ENCODE assay signal across 13 cellular contexts in genomic region chr14:29215853-29216252, GRCh38.
DNase-seq lines count a peak whose midpoint lies in the region; ATAC-seq, FAIRE-seq and TF ChIP-seq lines count a peak whose summit lies in the region.
"Had no signal": no experiment of that assay in that cellular context is flagged by ENCODE, and none has a peak within 500 bp of the region (broad histone marks: within the 10 kb centered on the region; RNA-seq: fewer than 3 reads in every experiment).

No MANE protein-coding gene starts in this region.

- no peaks in the 10 kb centered on the region for H4K20me1 ChIP-seq in HepG2 (ENCODE audit: insufficient read depth, low read length)
- H4K20me1 ChIP-seq in endothelial cell of umbilical vein (replicated peaks; ENCODE audit: control insufficient read depth, extremely low read depth, insufficient read depth, low read length): no peaks in the 10 kb centered on the region

- H2AFZ ChIP-seq in HepG2 (ENCODE audit: low read length) (no peak overlapping the region), endothelial cell of umbilical vein (ENCODE audit: low read depth, low read length) (no peak overlapping the region)
- H2AFZ ChIP-seq: parathyroid adenoma had no signal

- FAIRE-seq in HepG2 (lab: Jason Lieb, UNC) (no peak), endothelial cell of umbilical vein (lab: Jason Lieb, UNC) (peak; percentile 59)
- FAIRE-seq: kidney had no signal

- no peaks in the 10 kb centered on the region for H3K79me2 ChIP-seq in HepG2 (ENCODE audit: insufficient read depth, low read length)
- no peaks in the 10 kb centered on the region for H3K79me2 ChIP-seq in endothelial cell of umbilical vein (ENCODE audit: control insufficient read depth, insufficient read depth, low read length)
- H3K79me2 ChIP-seq: parathyroid adenoma had no signal

- TF ChIP-seq RAD21 in HepG2 (CRISPR knock-in tag; IDR thresholded peaks at IDR 0.05): no peak

- H3K9me1 ChIP-seq in endothelial cell of umbilical vein (replicated peaks; ENCODE audit: control insufficient read depth, extremely low read depth, insufficient read depth, low read length): no peaks in the 10 kb centered on the region

- BruUV-seq in HepG2 (replicated peaks; lab: Mats Ljungman, UMichigan) (no TSS peak), endothelial cell of umbilical vein (replicated peaks; lab: Mats Ljungman, UMichigan) (no TSS peak)

- intact Hi-C loops in HepG2 (cut with micrococcal nuclease; ENCODE audit: unreplicated experiment): no loop called here
- intact Hi-C loops in right lobe of liver (cut with DNase I): no loop called here
- intact Hi-C loops in endothelial cell of umbilical vein (cut with micrococcal nuclease): no loop called here

- H3K9me3 ChIP-seq in HepG2 (ENCODE audit: low read length): peaks cover 18% of the 10 kb centered on the region
- H3K9me3 ChIP-seq in right lobe of liver: no peaks in the 10 kb centered on the region
- no peaks in the 10 kb centered on the region for H3K9me3 ChIP-seq in endothelial cell of umbilical vein (replicated peaks; ENCODE audit: control insufficient read depth, insufficient read depth, low read length)
- H3K9me3 ChIP-seq: SJCRH30 had no signal

- no peak for TF ChIP-seq CTCF in HepG2 (CRISPR knock-in tag; IDR thresholded peaks at IDR 0.05)
- TF ChIP-seq CTCF in right lobe of liver (IDR thresholded peaks at IDR 0.05): no peak
- no peak for TF ChIP-seq CTCF in endothelial cell of umbilical vein (IDR thresholded peaks at IDR 0.05; ENCODE audit: extremely low read depth in 1 of 2, insufficient read depth in 1 of 2, low read depth in 1 of 2, low read length in 2 of 2)

- H3K4me2 ChIP-seq in HepG2 (ENCODE audit: low read depth, low read length): no peak overlapping the region
- no peak overlapping the region for H3K4me2 ChIP-seq in endothelial cell of umbilical vein (ENCODE audit: insufficient read depth, low read length)

- H3K27me3 ChIP-seq in HepG2 (ENCODE audit: control insufficient read depth in 1 of 2, insufficient read depth in 2 of 2, low read length in 2 of 2) (no peaks in the 10 kb centered on the region), right lobe of liver (no peaks in the 10 kb centered on the region), endothelial cell of umbilical vein (ENCODE audit: control insufficient read depth in 2 of 2, insufficient read depth in 2 of 2, low read length in 2 of 2) (no peaks in the 10 kb centered on the region)
- H3K27me3 ChIP-seq: SJCRH30 had no signal

- CTCF ChIA-PET in HepG2 (lab: Yijun Ruan, JAX; ENCODE audit: low intra/inter-chr PET ratio, low total read pairs) (no interaction called here), endothelial cell of umbilical vein (lab: Charles Lee) (interaction anchor here (0.9 to 1.7 kb wide), 5 partner anchors 11 to 441 kb away, joined by 3 to 7 read pairs (median 3); no protein-coding TSS in a partner anchor)

- H3K4me1 ChIP-seq in HepG2 (ENCODE audit: insufficient read depth, low read length) (no peaks in the 10 kb centered on the region), right lobe of liver (no peaks in the 10 kb centered on the region), endothelial cell of umbilical vein (ENCODE audit: control insufficient read depth, extremely low read depth, insufficient read depth, low read length) (peaks cover 17% of the 10 kb centered on the region)
- H3K4me1 ChIP-seq: parathyroid adenoma, SJCRH30 had no signal

- TF ChIP-seq EP300 in HepG2 (IDR thresholded peaks at IDR 0.05; ENCODE audit: low read depth in 2 of 2, low read length in 2 of 2) (no peak), HepG2 (CRISPR knock-in tag; IDR thresholded peaks at IDR 0.05; ENCODE audit: borderline replicate concordance) (no peak)

- no peak overlapping the region for H3K9ac ChIP-seq in HepG2 (ENCODE audit: insufficient read depth, low read depth, low read length)
- no peak overlapping the region for H3K9ac ChIP-seq in endothelial cell of umbilical vein (replicated peaks; ENCODE audit: extremely low read depth, insufficient read depth, low read length)
- H3K9ac ChIP-seq: parathyroid adenoma had no signal

- no peaks in the 10 kb centered on the region for H3K36me3 ChIP-seq in HepG2 (replicated peaks in 1 of 2; ENCODE audit: control insufficient read depth in 1 of 2, insufficient read depth in 2 of 2, low read length in 2 of 2)
- no peaks in the 10 kb centered on the region for H3K36me3 ChIP-seq in right lobe of liver
- no peaks in the 10 kb centered on the region for H3K36me3 ChIP-seq in endothelial cell of umbilical vein (ENCODE audit: control insufficient read depth in 2 of 2, extremely low read depth in 1 of 2, insufficient read depth in 2 of 2, low read length in 2 of 2)
- H3K36me3 ChIP-seq: SJCRH30 had no signal

- ATAC-seq in HepG2 (no peak), right lobe of liver (no peak), GM18520 (IDR thresholded peaks at IDR 0.05; ENCODE audit: unreplicated experiment) (no peak)
- ATAC-seq: activated T-helper 17 cell treated with anti-CD3 and anti-CD28 coated beads, Interleukin-2, amount 50 U/mL, for 72 hours had no signal

- WGBS in HepG2 (ENCODE audit: low lambda C conversion rate): 46% methylated on average over 3 of the region's 3 CpGs
- WGBS in right lobe of liver (ENCODE audit: insufficient coverage, low coverage, low lambda C conversion rate, missing lambda C conversion rate): 61% methylated on average over 3 of the region's 3 CpGs

- DNase-seq in HepG2 (ENCODE audit: low spot score) (no peak), right lobe of liver (no peak), NCI-H2171 (lab: John Stamatoyannopoulos, UW) (peak; percentile 69), endothelial cell of umbilical vein (ENCODE audit: low read depth, low spot score) (peak; percentile 68), NK-92 (lab: John Stamatoyannopoulos, UW; ENCODE audit: unreplicated experiment) (no peak)
- DNase-seq in activated T-cell treated with anti-CD3 and anti-CD28 coated beads, Interleukin-2, amount 50 U/mL, for 48 hours: no peak
- no peak for DNase-seq in activated CD4-positive, alpha-beta T cell treated with anti-CD3 and anti-CD28 coated beads for 48 hours
- DNase-seq: activated CD4-positive, alpha-beta memory T cell treated with anti-CD3 and anti-CD28 coated beads for 36 hours; kidney; SJCRH30 had no signal

- TF ChIP-seq POLR2A in HepG2 (IDR thresholded peaks at IDR 0.05; ENCODE audit: insufficient read depth in 1 of 2, low read depth in 2 of 2, low read length in 2 of 2) (no peak), right lobe of liver (IDR thresholded peaks at IDR 0.05) (no peak), endothelial cell of umbilical vein (IDR thresholded peaks at IDR 0.05; ENCODE audit: low read depth, low read length) (no peak)

- in situ Hi-C loops in HepG2 (cut with HindIII; ENCODE audit: extremely low pct_ligation_motif_present, low pct_unique_long_range_greater_than_20kb): no loop called here

- H3K27ac ChIP-seq in HepG2 (ENCODE audit: extremely low read length, insufficient read depth, low read length) (no peak overlapping the region), right lobe of liver (no peak overlapping the region), endothelial cell of umbilical vein (ENCODE audit: insufficient read depth, low read depth, low read length) (no peak overlapping the region)
- H3K27ac ChIP-seq: parathyroid adenoma, SJCRH30 had no signal

- H3K4me3 ChIP-seq in HepG2 (replicated peaks in 1 of 3; ENCODE audit: insufficient read depth in 1 of 3, low read depth in 2 of 3, low read length in 3 of 3): no peak overlapping the region
- H3K4me3 ChIP-seq in right lobe of liver: no peak overlapping the region
- H3K4me3 ChIP-seq in endothelial cell of umbilical vein (replicated peaks in 1 of 3; ENCODE audit: insufficient read depth in 1 of 3, low read depth in 1 of 3, low read length in 3 of 3): no peak overlapping the region
- H3K4me3 ChIP-seq: SJCRH30 had no signal

- POLR2A ChIA-PET in HepG2 (lab: Yijun Ruan, JAX): no interaction called here
- POLR2A ChIA-PET in endothelial cell of umbilical vein (lab: Charles Lee): no interaction called here

- dilution Hi-C loops in endothelial cell of umbilical vein (cut with MboI; ENCODE audit: extremely low pct_ligation_motif_present, low sequenced_read_pairs): no loop called here

TF ChIP-seq in HepG2, 621 proteins besides CTCF, POLR2A, EP300 and RAD21 (continues in another document):
- TF ChIP-seq RFX1 (IDR thresholded peaks at IDR 0.05): no peak
- TF ChIP-seq SRF (IDR thresholded peaks at IDR 0.05; ENCODE audit: low read depth, low read length): no peak
- TF ChIP-seq ARID3A (IDR thresholded peaks at IDR 0.05; ENCODE audit: low read depth, low read length): no peak
- TF ChIP-seq TARDBP (CRISPR knock-in tag; IDR thresholded peaks at IDR 0.05): no peak

TF ChIP-seq in endothelial cell of umbilical vein, 7 proteins besides CTCF, POLR2A, EP300 and RAD21:
- TF ChIP-seq POLR2AphosphoS5 (IDR thresholded peaks at IDR 0.05; ENCODE audit: insufficient read depth, low read depth, low read length) (no peak), JUN (IDR thresholded peaks at IDR 0.05; ENCODE audit: borderline replicate concordance, insufficient read depth, insufficient read length, low read depth) (peak; percentile 89), MYC (IDR thresholded peaks at IDR 0.05; ENCODE audit: low read depth, low read length) (no peak), FOS (IDR thresholded peaks at IDR 0.05; ENCODE audit: borderline replicate concordance, insufficient read depth, low read length) (peak; percentile 92)

Comparison
In these comparisons a context has a peak if more than half of its experiments do, and no peak if none do; other contexts are left out.
1. DNase-seq: peak in NCI-H2171 (single experiment) and endothelial cell of umbilical vein (single experiment); none in HepG2 (single experiment), right lobe of liver (0 of 3), NK-92 (single experiment), activated T-cell treated with anti-CD3 and anti-CD28 coated beads, Interleukin-2, amount 50 U/mL, for 48 hours (0 of 2) and activated CD4-positive, alpha-beta T cell treated with anti-CD3 and anti-CD28 coated beads for 48 hours (single experiment).